In the genomic region with DNA sequence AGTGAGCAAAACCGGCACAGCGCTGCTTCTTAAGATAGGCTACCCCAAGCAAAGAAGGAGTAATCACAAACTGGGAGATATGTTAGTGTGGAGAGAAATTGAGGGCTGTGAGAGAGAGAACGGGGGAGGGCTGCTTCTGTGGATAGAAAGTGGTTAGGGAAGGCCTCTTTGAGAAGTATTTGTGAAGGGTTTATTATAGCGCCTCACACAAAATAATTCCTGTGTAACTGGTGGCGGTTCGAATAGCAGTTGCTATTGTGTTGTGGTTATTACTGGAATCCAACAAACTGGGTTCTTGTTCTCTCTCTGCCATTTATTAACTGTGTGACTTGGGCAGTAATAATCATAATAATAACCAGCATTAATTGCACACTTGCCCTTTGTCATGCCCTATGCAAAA, we compare ENCODE assay signal across 1 cellular context.
TF ChIP-seq lines count a peak whose summit lies in the region.

No MANE protein-coding gene starts in this region.

TF ChIP-seq in GM23338, 12 proteins besides CTCF, POLR2A, EP300 and RAD21 (continued from another document):
- TF ChIP-seq, protein P1, sequence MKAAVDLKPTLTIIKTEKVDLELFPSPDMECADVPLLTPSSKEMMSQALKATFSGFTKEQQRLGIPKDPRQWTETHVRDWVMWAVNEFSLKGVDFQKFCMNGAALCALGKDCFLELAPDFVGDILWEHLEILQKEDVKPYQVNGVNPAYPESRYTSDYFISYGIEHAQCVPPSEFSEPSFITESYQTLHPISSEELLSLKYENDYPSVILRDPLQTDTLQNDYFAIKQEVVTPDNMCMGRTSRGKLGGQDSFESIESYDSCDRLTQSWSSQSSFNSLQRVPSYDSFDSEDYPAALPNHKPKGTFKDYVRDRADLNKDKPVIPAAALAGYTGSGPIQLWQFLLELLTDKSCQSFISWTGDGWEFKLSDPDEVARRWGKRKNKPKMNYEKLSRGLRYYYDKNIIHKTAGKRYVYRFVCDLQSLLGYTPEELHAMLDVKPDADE (IDR thresholded peaks at IDR 0.05), result no peak
- no peak for TF ChIP-seq POLR2AphosphoS5 (IDR thresholded peaks at IDR 0.05; ENCODE audit: low read depth)
- no peak for TF ChIP-seq ZNF331 (CRISPR knock-in tag; IDR thresholded peaks at IDR 0.05; ENCODE audit: low read depth)
- no peak for TF ChIP-seq CREB1 (CRISPR knock-in tag; IDR thresholded peaks at IDR 0.05; ENCODE audit: low read depth)
- no peak for TF ChIP-seq ZNF114 (CRISPR knock-in tag; IDR thresholded peaks at IDR 0.05)
- TF ChIP-seq, protein P2, sequence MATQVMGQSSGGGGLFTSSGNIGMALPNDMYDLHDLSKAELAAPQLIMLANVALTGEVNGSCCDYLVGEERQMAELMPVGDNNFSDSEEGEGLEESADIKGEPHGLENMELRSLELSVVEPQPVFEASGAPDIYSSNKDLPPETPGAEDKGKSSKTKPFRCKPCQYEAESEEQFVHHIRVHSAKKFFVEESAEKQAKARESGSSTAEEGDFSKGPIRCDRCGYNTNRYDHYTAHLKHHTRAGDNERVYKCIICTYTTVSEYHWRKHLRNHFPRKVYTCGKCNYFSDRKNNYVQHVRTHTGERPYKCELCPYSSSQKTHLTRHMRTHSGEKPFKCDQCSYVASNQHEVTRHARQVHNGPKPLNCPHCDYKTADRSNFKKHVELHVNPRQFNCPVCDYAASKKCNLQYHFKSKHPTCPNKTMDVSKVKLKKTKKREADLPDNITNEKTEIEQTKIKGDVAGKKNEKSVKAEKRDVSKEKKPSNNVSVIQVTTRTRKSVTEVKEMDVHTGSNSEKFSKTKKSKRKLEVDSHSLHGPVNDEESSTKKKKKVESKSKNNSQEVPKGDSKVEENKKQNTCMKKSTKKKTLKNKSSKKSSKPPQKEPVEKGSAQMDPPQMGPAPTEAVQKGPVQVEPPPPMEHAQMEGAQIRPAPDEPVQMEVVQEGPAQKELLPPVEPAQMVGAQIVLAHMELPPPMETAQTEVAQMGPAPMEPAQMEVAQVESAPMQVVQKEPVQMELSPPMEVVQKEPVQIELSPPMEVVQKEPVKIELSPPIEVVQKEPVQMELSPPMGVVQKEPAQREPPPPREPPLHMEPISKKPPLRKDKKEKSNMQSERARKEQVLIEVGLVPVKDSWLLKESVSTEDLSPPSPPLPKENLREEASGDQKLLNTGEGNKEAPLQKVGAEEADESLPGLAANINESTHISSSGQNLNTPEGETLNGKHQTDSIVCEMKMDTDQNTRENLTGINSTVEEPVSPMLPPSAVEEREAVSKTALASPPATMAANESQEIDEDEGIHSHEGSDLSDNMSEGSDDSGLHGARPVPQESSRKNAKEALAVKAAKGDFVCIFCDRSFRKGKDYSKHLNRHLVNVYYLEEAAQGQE (IDR thresholded peaks at IDR 0.05; ENCODE audit: unreplicated experiment), result no peak
- TF ChIP-seq STAT1 (IDR thresholded peaks at IDR 0.05; ENCODE audit: unreplicated experiment), result no peak
- TF ChIP-seq NANOG (IDR thresholded peaks at IDR 0.05; ENCODE audit: borderline replicate concordance), result no peak
- TF ChIP-seq EZH2 (IDR thresholded peaks at IDR 0.05; ENCODE audit: low read depth, unreplicated experiment), result no peak
- TF ChIP-seq, protein P3, sequence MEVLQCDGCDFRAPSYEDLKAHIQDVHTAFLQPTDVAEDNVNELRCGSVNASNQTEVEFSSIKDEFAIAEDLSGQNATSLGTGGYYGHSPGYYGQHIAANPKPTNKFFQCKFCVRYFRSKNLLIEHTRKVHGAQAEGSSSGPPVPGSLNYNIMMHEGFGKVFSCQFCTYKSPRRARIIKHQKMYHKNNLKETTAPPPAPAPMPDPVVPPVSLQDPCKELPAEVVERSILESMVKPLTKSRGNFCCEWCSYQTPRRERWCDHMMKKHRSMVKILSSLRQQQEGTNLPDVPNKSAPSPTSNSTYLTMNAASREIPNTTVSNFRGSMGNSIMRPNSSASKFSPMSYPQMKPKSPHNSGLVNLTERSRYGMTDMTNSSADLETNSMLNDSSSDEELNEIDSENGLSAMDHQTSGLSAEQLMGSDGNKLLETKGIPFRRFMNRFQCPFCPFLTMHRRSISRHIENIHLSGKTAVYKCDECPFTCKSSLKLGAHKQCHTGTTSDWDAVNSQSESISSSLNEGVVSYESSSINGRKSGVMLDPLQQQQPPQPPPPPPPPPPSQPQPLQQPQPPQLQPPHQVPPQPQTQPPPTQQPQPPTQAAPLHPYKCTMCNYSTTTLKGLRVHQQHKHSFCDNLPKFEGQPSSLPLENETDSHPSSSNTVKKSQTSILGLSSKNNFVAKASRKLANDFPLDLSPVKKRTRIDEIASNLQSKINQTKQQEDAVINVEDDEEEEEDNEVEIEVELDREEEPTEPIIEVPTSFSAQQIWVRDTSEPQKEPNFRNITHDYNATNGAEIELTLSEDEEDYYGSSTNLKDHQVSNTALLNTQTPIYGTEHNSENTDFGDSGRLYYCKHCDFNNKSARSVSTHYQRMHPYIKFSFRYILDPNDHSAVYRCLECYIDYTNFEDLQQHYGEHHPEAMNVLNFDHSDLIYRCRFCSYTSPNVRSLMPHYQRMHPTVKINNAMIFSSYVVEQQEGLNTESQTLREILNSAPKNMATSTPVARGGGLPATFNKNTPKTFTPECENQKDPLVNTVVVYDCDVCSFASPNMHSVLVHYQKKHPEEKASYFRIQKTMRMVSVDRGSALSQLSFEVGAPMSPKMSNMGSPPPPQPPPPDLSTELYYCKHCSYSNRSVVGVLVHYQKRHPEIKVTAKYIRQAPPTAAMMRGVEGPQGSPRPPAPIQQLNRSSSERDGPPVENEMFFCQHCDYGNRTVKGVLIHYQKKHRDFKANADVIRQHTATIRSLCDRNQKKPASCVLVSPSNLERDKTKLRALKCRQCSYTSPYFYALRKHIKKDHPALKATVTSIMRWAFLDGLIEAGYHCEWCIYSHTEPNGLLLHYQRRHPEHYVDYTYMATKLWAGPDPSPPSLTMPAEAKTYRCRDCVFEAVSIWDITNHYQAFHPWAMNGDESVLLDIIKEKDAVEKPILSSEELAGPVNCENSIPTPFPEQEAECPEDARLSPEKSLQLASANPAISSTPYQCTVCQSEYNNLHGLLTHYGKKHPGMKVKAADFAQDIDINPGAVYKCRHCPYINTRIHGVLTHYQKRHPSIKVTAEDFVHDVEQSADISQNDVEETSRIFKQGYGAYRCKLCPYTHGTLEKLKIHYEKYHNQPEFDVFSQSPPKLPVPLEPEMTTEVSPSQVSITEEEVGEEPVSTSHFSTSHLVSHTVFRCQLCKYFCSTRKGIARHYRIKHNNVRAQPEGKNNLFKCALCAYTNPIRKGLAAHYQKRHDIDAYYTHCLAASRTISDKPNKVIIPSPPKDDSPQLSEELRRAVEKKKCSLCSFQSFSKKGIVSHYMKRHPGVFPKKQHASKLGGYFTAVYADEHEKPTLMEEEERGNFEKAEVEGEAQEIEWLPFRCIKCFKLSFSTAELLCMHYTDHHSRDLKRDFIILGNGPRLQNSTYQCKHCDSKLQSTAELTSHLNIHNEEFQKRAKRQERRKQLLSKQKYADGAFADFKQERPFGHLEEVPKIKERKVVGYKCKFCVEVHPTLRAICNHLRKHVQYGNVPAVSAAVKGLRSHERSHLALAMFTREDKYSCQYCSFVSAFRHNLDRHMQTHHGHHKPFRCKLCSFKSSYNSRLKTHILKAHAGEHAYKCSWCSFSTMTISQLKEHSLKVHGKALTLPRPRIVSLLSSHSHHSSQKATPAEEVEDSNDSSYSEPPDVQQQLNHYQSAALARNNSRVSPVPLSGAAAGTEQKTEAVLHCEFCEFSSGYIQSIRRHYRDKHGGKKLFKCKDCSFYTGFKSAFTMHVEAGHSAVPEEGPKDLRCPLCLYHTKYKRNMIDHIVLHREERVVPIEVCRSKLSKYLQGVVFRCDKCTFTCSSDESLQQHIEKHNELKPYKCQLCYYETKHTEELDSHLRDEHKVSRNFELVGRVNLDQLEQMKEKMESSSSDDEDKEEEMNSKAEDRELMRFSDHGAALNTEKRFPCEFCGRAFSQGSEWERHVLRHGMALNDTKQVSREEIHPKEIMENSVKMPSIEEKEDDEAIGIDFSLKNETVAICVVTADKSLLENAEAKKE (CRISPR knock-in tag; IDR thresholded peaks at IDR 0.05), result no peak
- TF ChIP-seq JUNB (IDR thresholded peaks at IDR 0.05; ENCODE audit: unreplicated experiment), result no peak
